1 cellular context compared by ENCODE assay signal in the genomic region with DNA sequence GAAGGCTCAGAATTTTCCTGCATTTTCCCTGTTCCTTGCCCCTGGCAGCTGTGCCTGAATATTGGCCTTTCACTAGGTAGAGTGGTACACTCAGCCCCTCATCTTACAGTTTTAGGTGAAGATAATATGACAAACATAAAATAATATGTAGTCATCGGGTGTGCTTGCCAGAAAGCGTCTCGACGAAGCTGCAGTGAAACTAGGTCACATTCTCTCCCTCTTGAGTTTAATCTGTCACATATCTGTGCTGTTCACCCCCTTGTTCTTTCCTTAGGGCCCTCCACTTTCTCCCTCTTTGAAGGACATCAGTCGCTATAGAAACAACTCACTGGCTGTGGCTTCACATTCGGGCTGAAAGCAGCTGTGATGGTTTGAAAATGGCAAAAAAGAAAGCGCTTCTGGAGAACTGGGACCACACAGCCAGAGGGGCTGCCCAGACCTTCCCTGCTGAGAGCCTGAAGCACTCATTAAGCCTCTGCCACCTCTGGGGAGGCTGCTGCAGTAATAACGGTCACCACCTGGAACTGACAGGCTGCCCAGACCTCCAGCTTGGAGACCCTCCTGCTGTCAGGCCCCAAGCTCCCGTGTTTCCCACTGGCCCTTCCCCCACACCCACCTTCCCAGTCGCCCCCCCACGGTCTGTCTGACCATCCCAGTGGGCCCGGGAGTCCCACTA.
TF ChIP-seq lines count a peak whose summit lies in the region.

No MANE protein-coding gene starts in this region.

TF ChIP-seq in WTC11, 78 proteins besides CTCF, POLR2A, EP300 and RAD21 (continued from another document):
- TF ChIP-seq, protein P1, sequence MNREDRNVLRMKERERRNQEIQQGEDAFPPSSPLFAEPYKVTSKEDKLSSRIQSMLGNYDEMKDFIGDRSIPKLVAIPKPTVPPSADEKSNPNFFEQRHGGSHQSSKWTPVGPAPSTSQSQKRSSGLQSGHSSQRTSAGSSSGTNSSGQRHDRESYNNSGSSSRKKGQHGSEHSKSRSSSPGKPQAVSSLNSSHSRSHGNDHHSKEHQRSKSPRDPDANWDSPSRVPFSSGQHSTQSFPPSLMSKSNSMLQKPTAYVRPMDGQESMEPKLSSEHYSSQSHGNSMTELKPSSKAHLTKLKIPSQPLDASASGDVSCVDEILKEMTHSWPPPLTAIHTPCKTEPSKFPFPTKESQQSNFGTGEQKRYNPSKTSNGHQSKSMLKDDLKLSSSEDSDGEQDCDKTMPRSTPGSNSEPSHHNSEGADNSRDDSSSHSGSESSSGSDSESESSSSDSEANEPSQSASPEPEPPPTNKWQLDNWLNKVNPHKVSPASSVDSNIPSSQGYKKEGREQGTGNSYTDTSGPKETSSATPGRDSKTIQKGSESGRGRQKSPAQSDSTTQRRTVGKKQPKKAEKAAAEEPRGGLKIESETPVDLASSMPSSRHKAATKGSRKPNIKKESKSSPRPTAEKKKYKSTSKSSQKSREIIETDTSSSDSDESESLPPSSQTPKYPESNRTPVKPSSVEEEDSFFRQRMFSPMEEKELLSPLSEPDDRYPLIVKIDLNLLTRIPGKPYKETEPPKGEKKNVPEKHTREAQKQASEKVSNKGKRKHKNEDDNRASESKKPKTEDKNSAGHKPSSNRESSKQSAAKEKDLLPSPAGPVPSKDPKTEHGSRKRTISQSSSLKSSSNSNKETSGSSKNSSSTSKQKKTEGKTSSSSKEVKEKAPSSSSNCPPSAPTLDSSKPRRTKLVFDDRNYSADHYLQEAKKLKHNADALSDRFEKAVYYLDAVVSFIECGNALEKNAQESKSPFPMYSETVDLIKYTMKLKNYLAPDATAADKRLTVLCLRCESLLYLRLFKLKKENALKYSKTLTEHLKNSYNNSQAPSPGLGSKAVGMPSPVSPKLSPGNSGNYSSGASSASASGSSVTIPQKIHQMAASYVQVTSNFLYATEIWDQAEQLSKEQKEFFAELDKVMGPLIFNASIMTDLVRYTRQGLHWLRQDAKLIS (CRISPR knock-in tag; IDR thresholded peaks at IDR 0.05; ENCODE audit: borderline replicate concordance): no peak
- TF ChIP-seq PRRX2 (CRISPR knock-in tag; IDR thresholded peaks at IDR 0.05) (no peak), TCF7 (CRISPR knock-in tag; IDR thresholded peaks at IDR 0.05; ENCODE audit: low read depth) (no peak), NFE2L1 (CRISPR knock-in tag; IDR thresholded peaks at IDR 0.05) (no peak), ZNF416 (CRISPR knock-in tag; IDR thresholded peaks at IDR 0.05) (no peak), MYBL2 (CRISPR knock-in tag; IDR thresholded peaks at IDR 0.05) (no peak)
